In the genomic region with DNA sequence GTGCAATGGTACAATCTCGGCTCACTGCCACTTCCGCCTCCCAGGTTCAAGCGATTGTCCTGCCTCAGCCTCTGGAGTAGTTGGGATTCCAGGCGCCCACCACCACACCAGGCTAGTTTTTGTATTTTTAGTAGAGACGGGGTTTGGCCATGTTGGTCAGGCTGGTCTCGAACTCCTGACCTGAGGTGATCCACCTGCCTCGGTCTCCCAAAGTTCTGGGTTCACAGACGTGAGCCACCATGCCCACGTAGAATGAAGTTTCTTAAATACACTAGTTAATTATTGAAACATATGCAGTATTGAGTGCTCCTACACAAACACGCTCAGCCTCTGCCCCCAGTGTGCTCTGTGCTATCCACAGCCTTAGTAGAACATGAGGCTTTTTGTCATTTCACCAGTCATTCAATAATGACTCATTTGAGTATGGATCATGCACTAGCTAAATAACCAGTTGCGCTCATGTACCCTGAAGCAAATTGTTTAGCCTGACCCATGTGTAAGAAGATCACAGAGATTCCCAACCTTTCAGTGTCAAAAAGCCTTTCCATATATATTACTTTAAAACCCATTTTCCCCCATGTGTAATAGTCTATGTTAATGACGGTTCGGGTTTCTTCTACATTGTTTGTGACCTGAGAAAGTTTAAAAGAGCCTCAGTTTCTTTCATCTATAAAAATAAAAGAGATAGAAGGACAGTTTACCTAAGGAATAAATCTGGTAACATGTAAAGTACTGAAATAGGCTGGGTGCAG, we compare ENCODE assay signal across 8 cellular contexts. TPM values are rescaled to one million over a fixed set of nuclear protein-coding genes. Genes with fewer than 3 reads are reported as not detected.
DNase-seq lines count a peak whose midpoint lies in the region; ATAC-seq and TF ChIP-seq lines count a peak whose summit lies in the region.

No MANE protein-coding gene starts in this region.

- ATAC-seq in HG02642 (IDR thresholded peaks at IDR 0.05; ENCODE audit: poor library complexity, unreplicated experiment), result peak; percentile 35
- ATAC-seq in naive thymus-derived CD8-positive, alpha-beta T cell, result no peak

- no peaks in the 10 kb centered on the region for H3K9me3 Mint-ChIP-seq in naive thymus-derived CD8-positive, alpha-beta T cell
- no peaks in the 10 kb centered on the region for H3K9me3 Mint-ChIP-seq in type B pancreatic cell

- H3K27me3 Mint-ChIP-seq in naive thymus-derived CD8-positive, alpha-beta T cell, result no peaks in the 10 kb centered on the region
- no peaks in the 10 kb centered on the region for H3K27me3 Mint-ChIP-seq in type B pancreatic cell

- TF ChIP-seq CTCF in type B pancreatic cell (conservative IDR thresholded peaks at IDR 0.05), result no peak

- peaks cover 0 to 46% (median 13%) of the 10 kb centered on the region in 3 donors for H3K36me3 Mint-ChIP-seq in naive thymus-derived CD8-positive, alpha-beta T cell
- peaks cover 42% of the 10 kb centered on the region for H3K36me3 Mint-ChIP-seq in type B pancreatic cell

- POLR2A ChIA-PET in naive thymus-derived CD8-positive, alpha-beta T cell (lab: Charles Lee), result interaction anchor here (0.9 kb wide), 1 partner anchor 19 kb away, joined by 3 read pairs; no protein-coding TSS in a partner anchor

- peaks cover 16 to 83% (median 40%) of the 10 kb centered on the region in 4 donors for H3K4me1 Mint-ChIP-seq in naive thymus-derived CD8-positive, alpha-beta T cell
- H3K4me1 Mint-ChIP-seq in type B pancreatic cell (ENCODE audit: unreplicated experiment), result peaks cover 49% of the 10 kb centered on the region

- H3K4me3 Mint-ChIP-seq in naive thymus-derived CD8-positive, alpha-beta T cell, result peak overlapping the region in 5 of 10 donors; percentile 18 to 97 (median 78)
- peak overlapping the region; percentile 74 for H3K4me3 Mint-ChIP-seq in type B pancreatic cell

- H3K27ac Mint-ChIP-seq in naive thymus-derived CD8-positive, alpha-beta T cell, result peak overlapping the region in 8 of 10 donors; percentile 6 to 96 (median 74)
- H3K27ac Mint-ChIP-seq in type B pancreatic cell, result peak overlapping the region; percentile 97

- DNase-seq in EL (peak; percentile 94), T-helper 22 cell (ENCODE audit: low read depth) (peak; percentile 32), cerebellar cortex (ENCODE audit: low spot score) (peak; percentile 84), type B pancreatic cell (ENCODE audit: extremely low spot score, unreplicated experiment) (no peak), COLO829 (ENCODE audit: low spot score) (no peak), cerebellar nuclear complex (lab: John Stamatoyannopoulos, UW) (no peak)
- DNase-seq in naive thymus-derived CD8-positive, alpha-beta T cell, result no peak

RNA-seq across cellular contexts. Expression of gene TUBD1, which starts 49.7 kb away (rescaled TPM):
- 10 to 100 TPM; 33.5 to 36.7 TPM for total RNA-seq in naive thymus-derived CD8-positive, alpha-beta T cell
- polyA plus RNA-seq in naive thymus-derived CD8-positive, alpha-beta T cell, result 10 to 100 TPM; 16.9 to 24.0 (median 17.0) TPM
- 8.0 and 16.7 TPM in 2 replicates for total RNA-seq in type B pancreatic cell (ENCODE audit: low replicate concordance)

RNA-seq across cellular contexts. Expression of gene RPS6KB1, which starts 49.8 kb away (rescaled TPM):
- 10 to 100 TPM; 65.9 to 79.4 TPM for total RNA-seq in naive thymus-derived CD8-positive, alpha-beta T cell
- 10 to 100 TPM; 22.7 to 31.5 (median 23.5) TPM for polyA plus RNA-seq in naive thymus-derived CD8-positive, alpha-beta T cell
- total RNA-seq in type B pancreatic cell (ENCODE audit: low replicate concordance), result 38.2 and 38.8 TPM in 2 replicates

Comparison
In these comparisons a context has a peak if more than half of its experiments do, and no peak if none do; other contexts are left out.
1. DNase-seq: peak in EL (single experiment), T-helper 22 cell (single experiment) and cerebellar cortex (single experiment); none in naive thymus-derived CD8-positive, alpha-beta T cell (0 of 10), type B pancreatic cell (single experiment), COLO829 (single experiment) and cerebellar nuclear complex (0 of 2).